In the genomic region with DNA sequence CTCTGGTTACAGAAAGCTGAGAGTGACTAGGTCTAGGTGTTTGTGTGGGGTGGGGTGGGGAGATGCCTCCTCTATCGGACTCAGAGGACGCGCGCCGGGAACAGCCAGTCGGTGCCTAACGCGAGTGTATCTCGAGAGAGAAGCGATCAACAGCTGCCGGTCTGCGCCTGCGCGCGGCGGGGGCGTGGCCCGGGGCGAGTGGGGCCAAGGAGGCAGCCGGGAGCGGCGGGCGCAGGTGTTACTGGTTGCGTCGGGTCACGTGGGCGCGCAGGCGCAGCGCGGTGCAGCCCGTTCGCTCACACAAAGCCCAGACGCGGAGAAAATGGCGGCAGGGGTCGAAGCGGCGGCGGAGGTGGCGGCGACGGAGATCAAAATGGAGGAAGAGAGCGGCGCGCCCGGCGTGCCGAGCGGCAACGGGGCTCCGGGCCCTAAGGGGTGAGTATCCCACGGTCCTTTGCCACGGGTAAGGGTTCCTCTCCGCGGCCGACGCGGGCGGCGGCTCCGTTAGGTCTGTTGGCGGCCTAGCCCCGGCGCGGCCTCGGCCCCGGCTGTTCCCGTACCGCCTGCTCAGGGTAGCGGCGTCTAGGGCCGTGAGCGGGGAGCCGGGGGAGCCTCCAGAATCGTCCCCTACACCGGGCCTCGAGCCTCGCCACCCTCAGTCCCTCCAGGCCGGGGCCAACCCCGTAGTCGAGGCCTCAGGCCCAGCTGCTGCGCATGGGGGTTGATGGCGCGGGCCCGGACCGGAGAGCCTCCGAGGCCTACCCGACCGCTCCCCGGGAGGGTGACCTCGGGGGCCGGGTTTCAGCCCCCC, we compare ENCODE assay signal across 8 cellular contexts. TPM values are rescaled to one million over a fixed set of nuclear protein-coding genes. Genes with fewer than 3 reads are reported as not detected.
A peak's percentile ranks its signal among the peaks of the same experiment; 100 is the strongest.
DNase-seq lines count a peak whose midpoint lies in the region; ATAC-seq, FAIRE-seq and TF ChIP-seq lines count a peak whose summit lies in the region.

A gene with protein sequence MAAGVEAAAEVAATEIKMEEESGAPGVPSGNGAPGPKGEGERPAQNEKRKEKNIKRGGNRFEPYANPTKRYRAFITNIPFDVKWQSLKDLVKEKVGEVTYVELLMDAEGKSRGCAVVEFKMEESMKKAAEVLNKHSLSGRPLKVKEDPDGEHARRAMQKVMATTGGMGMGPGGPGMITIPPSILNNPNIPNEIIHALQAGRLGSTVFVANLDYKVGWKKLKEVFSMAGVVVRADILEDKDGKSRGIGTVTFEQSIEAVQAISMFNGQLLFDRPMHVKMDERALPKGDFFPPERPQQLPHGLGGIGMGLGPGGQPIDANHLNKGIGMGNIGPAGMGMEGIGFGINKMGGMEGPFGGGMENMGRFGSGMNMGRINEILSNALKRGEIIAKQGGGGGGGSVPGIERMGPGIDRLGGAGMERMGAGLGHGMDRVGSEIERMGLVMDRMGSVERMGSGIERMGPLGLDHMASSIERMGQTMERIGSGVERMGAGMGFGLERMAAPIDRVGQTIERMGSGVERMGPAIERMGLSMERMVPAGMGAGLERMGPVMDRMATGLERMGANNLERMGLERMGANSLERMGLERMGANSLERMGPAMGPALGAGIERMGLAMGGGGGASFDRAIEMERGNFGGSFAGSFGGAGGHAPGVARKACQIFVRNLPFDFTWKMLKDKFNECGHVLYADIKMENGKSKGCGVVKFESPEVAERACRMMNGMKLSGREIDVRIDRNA (plus strand): TSS at position 299 of the 811 bp plus-strand sequence. CDS start 24 bp downstream, at position 323.

- H3K27me3 ChIP-seq in esophagus squamous epithelium = no peaks in the 10 kb centered on the region

- TF ChIP-seq CTCF in esophagus squamous epithelium (IDR thresholded peaks at IDR 0.05) = peak in 2 of 6 experiments; percentile 3 to 22

- ATAC-seq in GM21786 (IDR thresholded peaks at IDR 0.05; ENCODE audit: unreplicated experiment) = peak; percentile 71

- peak within 1 kb of the TSS; percentile 73 to 93 (median 84) for H3K4me3 ChIP-seq in esophagus squamous epithelium

- peak within 1 kb of the TSS; percentile 96 for H3K27ac ChIP-seq in KOPT-K1 (ENCODE audit: low read depth, low read length, poor library complexity, severe bottlenecking)
- peak within 1 kb of the TSS; percentile 95 to 98 (median 97) for H3K27ac ChIP-seq in esophagus squamous epithelium

- FAIRE-seq in RCC 7860 (lab: Jason Lieb, UNC) = peak; percentile 4

- H3K9me3 ChIP-seq in KOPT-K1 (ENCODE audit: insufficient read depth, low read length, poor library complexity, severe bottlenecking) (no peaks in the 10 kb centered on the region), esophagus squamous epithelium (no peaks in the 10 kb centered on the region)

- 2% methylated on average over 8 to 19 of the region's 93 CpGs for WGBS in esophagus squamous epithelium, 2 donors

- peak in 3 of 4 donors; percentile 89 to 97 (median 96) for TF ChIP-seq POLR2A in esophagus squamous epithelium (IDR thresholded peaks at IDR 0.05)

- H3K4me1 ChIP-seq in esophagus squamous epithelium = peaks cover 30 to 65% (median 39%) of the 10 kb centered on the region in 3 donors

- H3K36me3 ChIP-seq in KOPT-K1 (ENCODE audit: insufficient read depth, low read length) (peaks cover 35% of the 10 kb centered on the region), esophagus squamous epithelium (peaks cover 0 to 16% (median 7%) of the 10 kb centered on the region in 3 donors)

- intact Hi-C loops in esophagus squamous epithelium (cut with DNase I) = no loop called here

- peak; percentile 93 for DNase-seq in DMS79 (lab: John Stamatoyannopoulos, UW)
- peak; percentile 95 for DNase-seq in RCC 7860 (ENCODE audit: low spot score)
- DNase-seq in activated T-helper 1 cell treated with Interleukin-2 at 50 U/mL for 16 hours (ENCODE audit: low read depth) = peak; percentile 100
- peak; percentile 94 for DNase-seq in esophagus squamous epithelium (lab: John Stamatoyannopoulos, UW)
- DNase-seq in myocyte (ENCODE audit: low read depth) = peak; percentile 97
- peak; percentile 100 for DNase-seq in stimulated activated CD8-positive, alpha-beta memory T cell treated with anti-CD3 and anti-CD28 coated beads, Interleukin-7, amount 100 ng/mL, for 48 hours (ENCODE audit: extremely low read depth in 1 of 2, low read depth in 1 of 2)

RNA-seq across cellular contexts. Expression of the gene that starts here (rescaled TPM):
- 100 to 1,000 TPM; 102 to 162 (median 128) TPM for total RNA-seq in esophagus squamous epithelium
- total RNA-seq in myocyte = 38.5 and 43.6 TPM in 2 replicates
- polyA plus RNA-seq in myocyte (2012) = 89.3 TPM

Comparison
In these comparisons a context has a peak if more than half of its experiments do, and no peak if none do; other contexts are left out.
1. Peak in every context shown above with its lines: DNase-seq, ATAC-seq, H3K4me3 ChIP-seq and H3K27ac ChIP-seq.